In genomic region chr21:25837545-25838263, GRCh38 we compare ENCODE assay signal across 15 cellular contexts.
DNase-seq lines count a peak whose midpoint lies in the region; ATAC-seq and TF ChIP-seq lines count a peak whose summit lies in the region.
"Had no signal": no experiment of that assay in that cellular context is flagged by ENCODE, and none has a peak within 500 bp of the region (broad histone marks: within the 10 kb centered on the region; RNA-seq: fewer than 3 reads in every experiment).

No MANE protein-coding gene starts in this region.

- DNase-seq in H4 (ENCODE audit: low spot score): peak; percentile 81
- peak; percentile 96 for DNase-seq in fibroblast of the aortic adventitia (ENCODE audit: low read depth)
- DNase-seq in sigmoid colon: no peak
- no peak for DNase-seq in vagina (ENCODE audit: extremely low spot score in 2 of 2)
- DNase-seq in NCI-H82 (lab: John Stamatoyannopoulos, UW): no peak
- DNase-seq: activated CD8-positive, alpha-beta T cell treated with anti-CD3 and anti-CD28 coated beads for 36 hours; activated gamma-delta T cell treated with Interleukin-2 at 50 U/mL for 16 hours; CD8-positive, alpha-beta memory T cell; cerebellar nuclear complex; nephron progenitor cell; T1000 had no signal

- peak; percentile 86 for ATAC-seq in SK-N-SH treated with all-trans-retinoic acid at 6 μM for 48 hours
- no peak for ATAC-seq in GM21360 (IDR thresholded peaks at IDR 0.05; ENCODE audit: unreplicated experiment)
- no peak for ATAC-seq in GM19463 (IDR thresholded peaks at IDR 0.05; ENCODE audit: unreplicated experiment)
- ATAC-seq: activated CD8-positive, alpha-beta T cell treated with anti-CD3 and anti-CD28 coated beads for 36 hours; Panc1 had no signal

- H3K9me3 ChIP-seq in sigmoid colon: peaks cover 0 to 3% (median 0%) of the 10 kb centered on the region in 4 donors
- no peaks in the 10 kb centered on the region for H3K9me3 ChIP-seq in vagina

- H3K4me1 ChIP-seq in sigmoid colon: peaks cover 0 to 43% (median 30%) of the 10 kb centered on the region in 4 donors
- no peaks in the 10 kb centered on the region for H3K4me1 ChIP-seq in vagina

- TF ChIP-seq EP300 in sigmoid colon (IDR thresholded peaks at IDR 0.05): no peak

- intact Hi-C loops in sigmoid colon (cut with DNase I) (no loop called here), vagina (cut with DNase I) (no loop called here)

- H3K36me3 ChIP-seq in sigmoid colon: no peaks in the 10 kb centered on the region
- no peaks in the 10 kb centered on the region for H3K36me3 ChIP-seq in vagina

- no peak overlapping the region for H3K4me3 ChIP-seq in fibroblast of the aortic adventitia (ENCODE audit: low read depth, low read length)
- no peak overlapping the region for H3K4me3 ChIP-seq in sigmoid colon
- H3K4me3 ChIP-seq in vagina: no peak overlapping the region

- 61 to 76% methylated on average over 3 of the region's 3 CpGs for WGBS in sigmoid colon, 2 donors

- TF ChIP-seq CTCF in fibroblast of the aortic adventitia (IDR thresholded peaks at IDR 0.05; ENCODE audit: insufficient read depth, low read length): no peak
- TF ChIP-seq CTCF in sigmoid colon (IDR thresholded peaks at IDR 0.05): no peak
- no peak for TF ChIP-seq CTCF in vagina (IDR thresholded peaks at IDR 0.05)

- no peak for TF ChIP-seq POLR2A in sigmoid colon (IDR thresholded peaks at IDR 0.05)
- no peak for TF ChIP-seq POLR2A in vagina (IDR thresholded peaks at IDR 0.05)

- H3K27ac ChIP-seq in sigmoid colon: peak overlapping the region; percentile 57 to 73 (median 64)
- no peak overlapping the region for H3K27ac ChIP-seq in vagina

- H3K27me3 ChIP-seq in sigmoid colon: no peaks in the 10 kb centered on the region
- no peaks in the 10 kb centered on the region for H3K27me3 ChIP-seq in vagina

TF ChIP-seq in SK-N-SH treated with all-trans-retinoic acid at 6 μM for 48 hours, 23 proteins besides CTCF, POLR2A, EP300 and RAD21:
- no peak for TF ChIP-seq SNAI2 (CRISPR knock-in tag; IDR thresholded peaks at IDR 0.05)
- TF ChIP-seq ZNF8 (CRISPR knock-in tag; IDR thresholded peaks at IDR 0.05): no peak
- no peak for TF ChIP-seq OSR1 (CRISPR knock-in tag; IDR thresholded peaks at IDR 0.05)
- no peak for TF ChIP-seq ZFP30 (CRISPR knock-in tag; IDR thresholded peaks at IDR 0.05)
- TF ChIP-seq ZFP3 (CRISPR knock-in tag; IDR thresholded peaks at IDR 0.05): no peak
- TF ChIP-seq TSHZ2 (CRISPR knock-in tag; IDR thresholded peaks at IDR 0.05): no peak; the same call in 1 of the 2 replicates
- TF ChIP-seq ISL1 (CRISPR knock-in tag; IDR thresholded peaks at IDR 0.05): peak; percentile 85
- no peak for TF ChIP-seq TCF4 (CRISPR knock-in tag; IDR thresholded peaks at IDR 0.05; ENCODE audit: borderline replicate concordance)
- TF ChIP-seq ARNTL (CRISPR knock-in tag; IDR thresholded peaks at IDR 0.05; ENCODE audit: borderline replicate concordance, low read depth): no peak
- TF ChIP-seq BACH2 (CRISPR knock-in tag; IDR thresholded peaks at IDR 0.05; ENCODE audit: borderline replicate concordance): no peak
- TF ChIP-seq CSDC2 (CRISPR knock-in tag; IDR thresholded peaks at IDR 0.05): no peak
- TF ChIP-seq PATZ1 (CRISPR knock-in tag; IDR thresholded peaks at IDR 0.05; ENCODE audit: borderline replicate concordance): peak; percentile 48; the same call in 1 of the 2 replicates
- TF ChIP-seq RARB (CRISPR knock-in tag; IDR thresholded peaks at IDR 0.05): no peak
- TF ChIP-seq TOX (CRISPR knock-in tag; IDR thresholded peaks at IDR 0.05; ENCODE audit: borderline replicate concordance): peak; percentile 21; the same call in 1 of the 2 replicates
- TF ChIP-seq ESRRG (CRISPR knock-in tag; IDR thresholded peaks at IDR 0.05): no peak
- TF ChIP-seq ZNF70 (CRISPR knock-in tag; IDR thresholded peaks at IDR 0.05): no peak
- TF ChIP-seq, protein P1, sequence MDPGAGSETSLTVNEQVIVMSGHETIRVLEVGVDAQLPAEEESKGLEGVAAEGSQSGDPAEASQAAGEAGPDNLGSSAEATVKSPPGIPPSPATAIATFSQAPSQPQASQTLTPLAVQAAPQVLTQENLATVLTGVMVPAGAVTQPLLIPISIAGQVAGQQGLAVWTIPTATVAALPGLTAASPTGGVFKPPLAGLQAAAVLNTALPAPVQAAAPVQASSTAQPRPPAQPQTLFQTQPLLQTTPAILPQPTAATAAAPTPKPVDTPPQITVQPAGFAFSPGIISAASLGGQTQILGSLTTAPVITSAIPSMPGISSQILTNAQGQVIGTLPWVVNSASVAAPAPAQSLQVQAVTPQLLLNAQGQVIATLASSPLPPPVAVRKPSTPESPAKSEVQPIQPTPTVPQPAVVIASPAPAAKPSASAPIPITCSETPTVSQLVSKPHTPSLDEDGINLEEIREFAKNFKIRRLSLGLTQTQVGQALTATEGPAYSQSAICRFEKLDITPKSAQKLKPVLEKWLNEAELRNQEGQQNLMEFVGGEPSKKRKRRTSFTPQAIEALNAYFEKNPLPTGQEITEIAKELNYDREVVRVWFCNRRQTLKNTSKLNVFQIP (CRISPR knock-in tag; IDR thresholded peaks at IDR 0.05; ENCODE audit: borderline replicate concordance, low read depth): no peak
- TF ChIP-seq ZC3H10 (CRISPR knock-in tag; IDR thresholded peaks at IDR 0.05): 0 out of 2 replicates have a peak, but pooled peaks have one; percentile 50
- TF ChIP-seq CSRNP3 (CRISPR knock-in tag; IDR thresholded peaks at IDR 0.05): 0 out of 2 replicates have a peak, but pooled peaks have one; percentile 20
- TF ChIP-seq PPARA (CRISPR knock-in tag; IDR thresholded peaks at IDR 0.05; ENCODE audit: borderline replicate concordance): no peak
- no peak for TF ChIP-seq GLIS3 (CRISPR knock-in tag; IDR thresholded peaks at IDR 0.05)
- TF ChIP-seq, protein P2, sequence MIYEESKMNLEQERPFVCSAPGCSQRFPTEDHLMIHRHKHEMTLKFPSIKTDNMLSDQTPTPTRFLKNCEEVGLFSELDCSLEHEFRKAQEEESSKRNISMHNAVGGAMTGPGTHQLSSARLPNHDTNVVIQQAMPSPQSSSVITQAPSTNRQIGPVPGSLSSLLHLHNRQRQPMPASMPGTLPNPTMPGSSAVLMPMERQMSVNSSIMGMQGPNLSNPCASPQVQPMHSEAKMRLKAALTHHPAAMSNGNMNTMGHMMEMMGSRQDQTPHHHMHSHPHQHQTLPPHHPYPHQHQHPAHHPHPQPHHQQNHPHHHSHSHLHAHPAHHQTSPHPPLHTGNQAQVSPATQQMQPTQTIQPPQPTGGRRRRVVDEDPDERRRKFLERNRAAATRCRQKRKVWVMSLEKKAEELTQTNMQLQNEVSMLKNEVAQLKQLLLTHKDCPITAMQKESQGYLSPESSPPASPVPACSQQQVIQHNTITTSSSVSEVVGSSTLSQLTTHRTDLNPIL (CRISPR knock-in tag; IDR thresholded peaks at IDR 0.05; ENCODE audit: low read depth): no peak
- no peak for TF ChIP-seq ZNF565 (CRISPR knock-in tag; conservative IDR thresholded peaks at IDR 0.05; ENCODE audit: low read depth)
TF ChIP-seq in SK-N-SH treated with all-trans-retinoic acid at 6 μM for 48 hours: peak in this region for 5.

Comparison
In these comparisons a context has a peak if more than half of its experiments do, and no peak if none do; other contexts are left out.
1. DNase-seq: peak in H4 (single experiment) and fibroblast of the aortic adventitia (single experiment); none in sigmoid colon (single experiment), vagina (0 of 2) and NCI-H82 (single experiment).